14 cellular contexts compared by ENCODE assay signal in genomic region chr11:117919326-117920275, GRCh38. TPM values are rescaled to one million over a fixed set of nuclear protein-coding genes. Genes with fewer than 3 reads are reported as not detected.
DNase-seq lines count a peak whose midpoint lies in the region; ATAC-seq and TF ChIP-seq lines count a peak whose summit lies in the region.
"Had no signal": no experiment of that assay in that cellular context is flagged by ENCODE, and none has a peak within 500 bp of the region (broad histone marks: within the 10 kb centered on the region; RNA-seq: fewer than 3 reads in every experiment).

No MANE protein-coding gene starts in this region.

- H3K36me3 Mint-ChIP-seq in activated T-cell treated with anti-CD3 and anti-CD28 coated beads, Interleukin-2, amount 50 U/mL, for 24 hours (ENCODE audit: low read depth), result no peaks in the 10 kb centered on the region
- H3K36me3 Mint-ChIP-seq in MCF 10A (ENCODE audit: insufficient read depth, unreplicated experiment), result no peaks in the 10 kb centered on the region

- no peaks in the 10 kb centered on the region for H3K27me3 ChIP-seq in MG63
- H3K27me3 ChIP-seq in spleen (replicated peaks in 1 of 7), result no peaks in the 10 kb centered on the region
- H3K27me3 ChIP-seq: ascending aorta, SJCRH30 had no signal

- H3K4me3 ChIP-seq in MG63 (no peak overlapping the region), spleen (no peak overlapping the region)
- H3K4me3 ChIP-seq: ascending aorta, SJCRH30 had no signal

- H3K4me1 ChIP-seq in spleen, result peaks cover 0 to 11% (median 3%) of the 10 kb centered on the region in 6 donors
- H3K4me1 ChIP-seq: ascending aorta, SJCRH30 had no signal

- 44 to 59% (median 55%) methylated on average over 11 of the region's 11 CpGs for WGBS in spleen, 5 donors

- POLR2A ChIA-PET in MCF 10A (lab: Yijun Ruan, JAX), result no interaction called here

- H3K9me3 Mint-ChIP-seq in activated T-cell treated with anti-CD3 and anti-CD28 coated beads, Interleukin-2, amount 50 U/mL, for 24 hours, result no peaks in the 10 kb centered on the region
- no peaks in the 10 kb centered on the region for H3K9me3 Mint-ChIP-seq in MCF 10A (ENCODE audit: unreplicated experiment)
- H3K9me3 Mint-ChIP-seq: type B pancreatic cell had no signal

- peak; percentile 31 for DNase-seq in activated T-cell treated with anti-CD3 and anti-CD28 coated beads, Interleukin-2, amount 50 U/mL, for 24 hours
- no peak for DNase-seq in activated T-cell treated with anti-CD3 and anti-CD28 coated beads, Interleukin-2, amount 50 U/mL, for 1 hour
- DNase-seq in MG63, result peak; percentile 60
- peak; percentile 19 for DNase-seq in MCF 10A (ENCODE audit: unreplicated experiment)
- DNase-seq in spleen, result peak; percentile 64
- DNase-seq in COR-L47 (lab: John Stamatoyannopoulos, UW), result no peak
- no peak for DNase-seq in iPS-NIHi7 (ENCODE audit: extremely low spot score)
- DNase-seq: effector CD4-positive, alpha-beta T cell; NCI-H1105; NCI-H524; SJCRH30 had no signal

- intact Hi-C loops in MCF 10A (cut with micrococcal nuclease), result no loop called here
- intact Hi-C loops in spleen (cut with DNase I; ENCODE audit: low total_unique reads), result no loop called here

- H3K4me1 Mint-ChIP-seq in activated T-cell treated with anti-CD3 and anti-CD28 coated beads, Interleukin-2, amount 50 U/mL, for 24 hours (ENCODE audit: low read depth), result peaks cover 11% of the 10 kb centered on the region
- H3K4me1 Mint-ChIP-seq in MCF 10A (ENCODE audit: insufficient read depth, unreplicated experiment), result no peaks in the 10 kb centered on the region

- no peak for TF ChIP-seq POLR2A in spleen (IDR thresholded peaks at IDR 0.05)

- no peaks in the 10 kb centered on the region for H3K36me3 ChIP-seq in MG63
- no peaks in the 10 kb centered on the region for H3K36me3 ChIP-seq in spleen
- H3K36me3 ChIP-seq: ascending aorta, SJCRH30 had no signal

- no peaks in the 10 kb centered on the region for H3K9me3 ChIP-seq in MG63
- no peaks in the 10 kb centered on the region for H3K9me3 ChIP-seq in spleen
- H3K9me3 ChIP-seq: ascending aorta, SJCRH30 had no signal

- no peak overlapping the region for H3K4me3 Mint-ChIP-seq in activated T-cell treated with anti-CD3 and anti-CD28 coated beads, Interleukin-2, amount 50 U/mL, for 24 hours
- no peak overlapping the region for H3K4me3 Mint-ChIP-seq in MCF 10A (ENCODE audit: unreplicated experiment)
- H3K4me3 Mint-ChIP-seq: type B pancreatic cell had no signal

- TF ChIP-seq CTCF in MCF 10A (IDR thresholded peaks at IDR 0.05; ENCODE audit: unreplicated experiment) (no peak), spleen (IDR thresholded peaks at IDR 0.05 in 8 of 11, conservative IDR thresholded peaks at IDR 0.05 in 3 of 11) (no peak)

- peak overlapping the region; percentile 57 for H3K27ac Mint-ChIP-seq in activated T-cell treated with anti-CD3 and anti-CD28 coated beads, Interleukin-2, amount 50 U/mL, for 24 hours
- H3K27ac Mint-ChIP-seq in MCF 10A (ENCODE audit: low read depth, unreplicated experiment), result no peak overlapping the region
- H3K27ac Mint-ChIP-seq: type B pancreatic cell had no signal

- CTCF ChIA-PET in MCF 10A (lab: Yijun Ruan, JAX), result interaction anchor here (0.6 to 2.2 kb wide), 4 partner anchors 27 to 372 kb away, joined by 3 to 8 read pairs (median 3); no protein-coding TSS in a partner anchor

- no peak for ATAC-seq in HG03378 (IDR thresholded peaks at IDR 0.05; ENCODE audit: unreplicated experiment)

- no peak overlapping the region for H3K27ac ChIP-seq in spleen
- H3K27ac ChIP-seq: ascending aorta, SJCRH30 had no signal

- no TSS peak for BruUV-seq in MCF 10A (replicated peaks; lab: Mats Ljungman, UMichigan)

- no peaks in the 10 kb centered on the region for H3K27me3 Mint-ChIP-seq in activated T-cell treated with anti-CD3 and anti-CD28 coated beads, Interleukin-2, amount 50 U/mL, for 24 hours
- H3K27me3 Mint-ChIP-seq in MCF 10A (ENCODE audit: insufficient read depth, unreplicated experiment), result peaks cover 22% of the 10 kb centered on the region

RNA-seq across cellular contexts. Expression of gene TMPRSS13, which starts 9.6 kb away (rescaled TPM):
- total RNA-seq in MG63 (2014; rRNA removed; shearing (Covaris generic); ENCODE audit: low replicate concordance), result not detected in 2 replicates
- total RNA-seq in MCF 10A (2022), result not detected in 2 replicates
- 1 to 10 TPM in 6 of 7 donors, under 1 TPM in 1; 0.95 to 2.2 (median 1.7) TPM for total RNA-seq in spleen
- polyA plus RNA-seq in spleen, result 1 to 10 TPM; 1.3 to 1.9 (median 1.5) TPM
- total RNA-seq: ascending aorta, SJCRH30 had no signal

RNA-seq across cellular contexts. Expression of gene FXYD6, which starts 43.1 kb away (rescaled TPM):
- total RNA-seq in MG63 (2014; rRNA removed; shearing (Covaris generic); ENCODE audit: low replicate concordance), result not detected in 2 replicates
- total RNA-seq in MCF 10A (2022) (not detected in 2 replicates), spleen (100 to 1,000 TPM in 5 of 7 donors, 10 to 100 TPM in 2; 75.4 to 230 (median 140) TPM)
- 10 to 100 TPM; 40.8 to 71.5 (median 51.4) TPM for polyA plus RNA-seq in spleen

Comparison
In these comparisons a context has a peak if more than half of its experiments do, and no peak if none do; other contexts are left out.
1. DNase-seq: peak in activated T-cell treated with anti-CD3 and anti-CD28 coated beads, Interleukin-2, amount 50 U/mL, for 24 hours (single experiment), MG63 (single experiment), MCF 10A (single experiment) and spleen (single experiment); none in activated T-cell treated with anti-CD3 and anti-CD28 coated beads, Interleukin-2, amount 50 U/mL, for 1 hour (single experiment), COR-L47 (single experiment) and iPS-NIHi7 (single experiment).
2. RNA of gene FXYD6, which starts 43.1 kb away (total RNA-seq): 75.4 to 230 TPM in spleen; not detected in MG63 and not detected in MCF 10A; every median in the first group is over 10 times any median in the second.